ENCODE assay signal across 10 cellular contexts in genomic region chr1:70573317-70573843, GRCh38.
"Had no signal": no experiment of that assay in that cellular context is flagged by ENCODE, and none has a peak within 500 bp of the region (broad histone marks: within the 10 kb centered on the region; RNA-seq: fewer than 3 reads in every experiment).

No MANE protein-coding gene starts in this region.

- H2AFZ ChIP-seq: GM23248, GM23338 had no signal

- DNase-seq: GM23248, GOT3, H7, H9, HCEC 1CT, HFFc6 had no signal

- H3K9me3 ChIP-seq: HAP-1 had no signal

- H3K36me3 ChIP-seq: HAP-1 had no signal

- H3K4me1 ChIP-seq: HAP-1 had no signal

- H3K4me2 ChIP-seq: GM23338 had no signal

- ATAC-seq: GM23338, HCT116 had no signal

- H3K9ac ChIP-seq: GM23248 had no signal

- FAIRE-seq: H54 had no signal

- H3K27ac ChIP-seq: GM23248 had no signal

- H3K4me3 ChIP-seq: GM23248, GM23338, HAP-1 had no signal
